Comparison of ENCODE assay signal across 13 cellular contexts in genomic region chr20:60583741-60584140, GRCh38.
"Had no signal": no experiment of that assay in that cellular context is flagged by ENCODE, and none has a peak within 500 bp of the region (broad histone marks: within the 10 kb centered on the region; RNA-seq: fewer than 3 reads in every experiment).

No MANE protein-coding gene starts in this region.

- H3K79me2 ChIP-seq: parathyroid adenoma had no signal

- H3K27me3 ChIP-seq: brain microvascular endothelial cell, thyroid gland had no signal

- H3K9me3 Mint-ChIP-seq: activated CD4-positive, alpha-beta memory T cell treated with anti-CD3 and anti-CD28 coated beads for 36 hours; activated T-cell treated with anti-CD3 and anti-CD28 coated beads, Interleukin-2, amount 50 U/mL, for 4 hours had no signal

- ATAC-seq: activated T-cell treated with anti-CD3 and anti-CD28 coated beads, Interleukin-2, amount 50 U/mL, for 4 hours; left cardiac atrium; lower lobe of right lung had no signal

- H3K4me1 ChIP-seq: lower lobe of right lung, parathyroid adenoma, thyroid gland had no signal

- H3K27ac ChIP-seq: brain microvascular endothelial cell, lower lobe of right lung, parathyroid adenoma, skin epidermis, thyroid gland, VCaP had no signal

- H3K36me3 Mint-ChIP-seq: activated CD4-positive, alpha-beta memory T cell treated with anti-CD3 and anti-CD28 coated beads for 36 hours; activated naive CD8-positive, alpha-beta T cell; naive B cell had no signal

- DNase-seq: activated CD4-positive, alpha-beta memory T cell treated with anti-CD3 and anti-CD28 coated beads for 36 hours; activated effector memory CD4-positive, alpha-beta T cell treated with anti-CD3 and anti-CD28 coated beads, Interleukin-2, amount 50 U/mL, for 16 hours; activated T-cell treated with anti-CD3 and anti-CD28 coated beads, Interleukin-2, amount 50 U/mL, for 4 hours; brain microvascular endothelial cell; left cardiac atrium; lower lobe of right lung; naive B cell; T1000; thyroid gland had no signal

- H2AFZ ChIP-seq: parathyroid adenoma had no signal

- H3K9me3 ChIP-seq: lower lobe of right lung, thyroid gland had no signal

- H3K4me3 Mint-ChIP-seq: activated CD4-positive, alpha-beta memory T cell treated with anti-CD3 and anti-CD28 coated beads for 36 hours; activated naive CD8-positive, alpha-beta T cell; activated T-cell treated with anti-CD3 and anti-CD28 coated beads, Interleukin-2, amount 50 U/mL, for 4 hours; naive B cell had no signal

- H3K36me3 ChIP-seq: brain microvascular endothelial cell, lower lobe of right lung, thyroid gland had no signal

- H3K9ac ChIP-seq: parathyroid adenoma had no signal

- H3K4me3 ChIP-seq: lower lobe of right lung, skin epidermis, thyroid gland had no signal

- H3K27ac Mint-ChIP-seq: activated CD4-positive, alpha-beta memory T cell treated with anti-CD3 and anti-CD28 coated beads for 36 hours; activated naive CD8-positive, alpha-beta T cell; naive B cell had no signal
